Comparison of ENCODE assay signal across 1 cellular context in genomic region chr7:102859084-102859798, GRCh38.
TF ChIP-seq lines count a peak whose summit lies in the region.

No MANE protein-coding gene starts in this region.

TF ChIP-seq in SK-N-SH treated with all-trans-retinoic acid at 6 μM for 48 hours, 23 proteins besides CTCF, POLR2A, EP300 and RAD21 (continued from another document):
- TF ChIP-seq CSRNP3 (CRISPR knock-in tag; IDR thresholded peaks at IDR 0.05) (no peak), OSR1 (CRISPR knock-in tag; IDR thresholded peaks at IDR 0.05) (no peak), ARNTL (CRISPR knock-in tag; IDR thresholded peaks at IDR 0.05; ENCODE audit: borderline replicate concordance, low read depth) (no peak), ISL1 (CRISPR knock-in tag; IDR thresholded peaks at IDR 0.05) (no peak), PATZ1 (CRISPR knock-in tag; IDR thresholded peaks at IDR 0.05; ENCODE audit: borderline replicate concordance) (no peak), CSDC2 (CRISPR knock-in tag; IDR thresholded peaks at IDR 0.05) (no peak), TCF4 (CRISPR knock-in tag; IDR thresholded peaks at IDR 0.05; ENCODE audit: borderline replicate concordance) (no peak), CREB5 (CRISPR knock-in tag; IDR thresholded peaks at IDR 0.05; ENCODE audit: low read depth) (no peak), ZNF8 (CRISPR knock-in tag; IDR thresholded peaks at IDR 0.05) (no peak), RARB (CRISPR knock-in tag; IDR thresholded peaks at IDR 0.05) (no peak), TSHZ2 (CRISPR knock-in tag; IDR thresholded peaks at IDR 0.05) (no peak), ZFP3 (CRISPR knock-in tag; IDR thresholded peaks at IDR 0.05) (no peak), SNAI2 (CRISPR knock-in tag; IDR thresholded peaks at IDR 0.05) (no peak), ZC3H10 (CRISPR knock-in tag; IDR thresholded peaks at IDR 0.05) (no peak)
